8 cellular contexts compared by ENCODE assay signal in the genomic region with DNA sequence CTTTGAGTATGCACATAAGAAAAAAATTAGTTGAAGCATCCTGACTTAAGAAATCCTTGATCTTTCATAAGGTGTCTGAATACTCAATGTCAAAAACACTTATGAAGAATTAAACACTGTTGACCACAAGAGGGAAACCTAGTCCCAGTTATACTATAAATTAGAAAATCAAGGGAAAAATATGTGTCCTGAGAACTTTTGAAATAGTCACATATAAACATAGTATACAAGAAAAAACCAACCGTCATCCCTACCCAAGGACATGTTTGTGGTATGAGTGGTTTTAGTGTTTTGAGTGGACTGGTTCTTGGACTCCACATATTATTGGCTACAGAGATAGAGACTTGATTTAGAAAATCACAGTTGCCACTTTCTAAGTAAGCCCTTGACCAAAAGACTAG. TPM values are rescaled to one million over a fixed set of nuclear protein-coding genes. Genes with fewer than 3 reads are reported as not detected.
DNase-seq lines count a peak whose midpoint lies in the region; ATAC-seq and TF ChIP-seq lines count a peak whose summit lies in the region.

No MANE protein-coding gene starts in this region.

- H3K27me3 ChIP-seq in MM.1S (replicated peaks; ENCODE audit: insufficient read depth, low read length) = no peaks in the 10 kb centered on the region
- H3K27me3 ChIP-seq in naive thymus-derived CD4-positive, alpha-beta T cell (ENCODE audit: control insufficient read depth in 2 of 2, insufficient read depth in 2 of 2, low read length in 2 of 2) = peaks cover 0 to 4% of the 10 kb centered on the region in 2 donors

- H3K27ac Mint-ChIP-seq in naive thymus-derived CD4-positive, alpha-beta T cell = no peak overlapping the region
- H3K27ac Mint-ChIP-seq in activated T-helper 1 cell treated with anti-CD3 and anti-CD28 coated beads, Interleukin-12 subunit alpha, Interleukin-12 subunit beta, Interleukin-2, Interleukin-4 antibody, amounts not matched to agents 30 ng/mL and 10 ng/mL and 1 ng/mL, durations not matched to agents 14 hours and 24 hours and 36 hours = no peak overlapping the region

- H3K36me3 ChIP-seq in MM.1S (replicated peaks; ENCODE audit: insufficient read depth, low read length) = no peaks in the 10 kb centered on the region
- no peaks in the 10 kb centered on the region for H3K36me3 ChIP-seq in naive thymus-derived CD4-positive, alpha-beta T cell (ENCODE audit: control insufficient read depth in 2 of 3, insufficient read depth in 3 of 3, low read length in 3 of 3)

- no peak overlapping the region for H3K27ac ChIP-seq in MM.1S (ENCODE audit: low read length)
- no peak overlapping the region for H3K27ac ChIP-seq in naive thymus-derived CD4-positive, alpha-beta T cell (ENCODE audit: low read depth, low read length)

- peak; percentile 29 for DNase-seq in EH (ENCODE audit: low read depth)
- DNase-seq in MM.1S = peak; percentile 44
- DNase-seq in central memory CD4-positive, alpha-beta T cell = peak; percentile 18
- DNase-seq in naive thymus-derived CD4-positive, alpha-beta T cell = peak in 5 of 9 donors; percentile 16 to 47 (median 33)
- DNase-seq in activated effector memory CD4-positive, alpha-beta T cell treated with Interleukin-2 at 50 U/mL for 16 hours = no peak
- DNase-seq in activated T-helper 1 cell treated with anti-CD3 and anti-CD28 coated beads, Interleukin-12 subunit alpha, Interleukin-12 subunit beta, Interleukin-2, Interleukin-4 antibody, amounts not matched to agents 30 ng/mL and 10 ng/mL and 1 ng/mL, durations not matched to agents 14 hours and 24 hours and 36 hours (ENCODE audit: low spot score) = no peak
- no peak for DNase-seq in NCI-H146 treated with DMSO at 0.1 percent for 48 hours (lab: John Stamatoyannopoulos, UW; ENCODE audit: unreplicated experiment)

- no peaks in the 10 kb centered on the region for H3K9me3 ChIP-seq in MM.1S (replicated peaks; ENCODE audit: insufficient read depth, low read length)
- H3K9me3 ChIP-seq in naive thymus-derived CD4-positive, alpha-beta T cell (ENCODE audit: control insufficient read depth in 2 of 3, low read length in 3 of 3) = no peaks in the 10 kb centered on the region

- H3K9me3 Mint-ChIP-seq in naive thymus-derived CD4-positive, alpha-beta T cell = no peaks in the 10 kb centered on the region
- H3K9me3 Mint-ChIP-seq in activated T-helper 1 cell treated with anti-CD3 and anti-CD28 coated beads, Interleukin-12 subunit alpha, Interleukin-12 subunit beta, Interleukin-2, Interleukin-4 antibody, amounts not matched to agents 30 ng/mL and 10 ng/mL and 1 ng/mL, durations not matched to agents 14 hours and 24 hours and 36 hours = no peaks in the 10 kb centered on the region

- CTCF ChIA-PET in naive thymus-derived CD4-positive, alpha-beta T cell (lab: Charles Lee) = interaction anchor here (0.6 to 2.3 kb wide), 7 partner anchors 18 to 531 kb away, joined by 3 to 12 read pairs (median 3); no protein-coding TSS in a partner anchor

- no peaks in the 10 kb centered on the region for H4K20me1 ChIP-seq in MM.1S (ENCODE audit: insufficient read depth, low read length)

- no peak overlapping the region for H2AFZ ChIP-seq in MM.1S (ENCODE audit: low read length)

- H3K4me3 Mint-ChIP-seq in naive thymus-derived CD4-positive, alpha-beta T cell = no peak overlapping the region
- H3K4me3 Mint-ChIP-seq in activated T-helper 1 cell treated with anti-CD3 and anti-CD28 coated beads, Interleukin-12 subunit alpha, Interleukin-12 subunit beta, Interleukin-2, Interleukin-4 antibody, amounts not matched to agents 30 ng/mL and 10 ng/mL and 1 ng/mL, durations not matched to agents 14 hours and 24 hours and 36 hours = no peak overlapping the region

- ATAC-seq in naive thymus-derived CD4-positive, alpha-beta T cell = peak; percentile 52
- no peak for ATAC-seq in GM18870 (IDR thresholded peaks at IDR 0.05; ENCODE audit: unreplicated experiment)

- no peak overlapping the region for H3K9ac ChIP-seq in MM.1S (ENCODE audit: low read length)

- H3F3A ChIP-seq in MM.1S (ENCODE audit: insufficient read depth, low read length) = no peaks in the 10 kb centered on the region

- intact Hi-C loops in naive thymus-derived CD4-positive, alpha-beta T cell (cut with micrococcal nuclease) = loop anchor here (1.0 to 5.0 kb wide), 5 partner anchors 261 to 436 kb away; no protein-coding TSS in a partner anchor
- intact Hi-C loops in activated T-helper 1 cell treated with anti-CD3 and anti-CD28 coated beads, Interleukin-12 subunit alpha, Interleukin-12 subunit beta, Interleukin-2, Interleukin-4 antibody, amounts not matched to agents 30 ng/mL and 10 ng/mL and 1 ng/mL, durations not matched to agents 14 hours and 24 hours and 36 hours (cut with micrococcal nuclease) = loop anchor here (1.0 to 10.0 kb wide), 4 partner anchors 193 to 354 kb away; no protein-coding TSS in a partner anchor

- H3K4me1 Mint-ChIP-seq in naive thymus-derived CD4-positive, alpha-beta T cell = peaks cover 0 to 2% (median 0%) of the 10 kb centered on the region in 7 donors
- no peaks in the 10 kb centered on the region for H3K4me1 Mint-ChIP-seq in activated T-helper 1 cell treated with anti-CD3 and anti-CD28 coated beads, Interleukin-12 subunit alpha, Interleukin-12 subunit beta, Interleukin-2, Interleukin-4 antibody, amounts not matched to agents 30 ng/mL and 10 ng/mL and 1 ng/mL, durations not matched to agents 14 hours and 24 hours and 36 hours (ENCODE audit: low read depth)

- no peaks in the 10 kb centered on the region for H3K79me2 ChIP-seq in MM.1S (ENCODE audit: low read length)

- TF ChIP-seq CTCF in MM.1S (IDR thresholded peaks at IDR 0.05; ENCODE audit: low read length) = peak; percentile 53

- no peak overlapping the region for H3K4me3 ChIP-seq in MM.1S (ENCODE audit: low read length)
- no peak overlapping the region for H3K4me3 ChIP-seq in naive thymus-derived CD4-positive, alpha-beta T cell (ENCODE audit: low read length)

- H3K9me2 ChIP-seq in MM.1S (replicated peaks; ENCODE audit: insufficient read depth, low read length) = no peaks in the 10 kb centered on the region

- H3K36me3 Mint-ChIP-seq in naive thymus-derived CD4-positive, alpha-beta T cell = no peaks in the 10 kb centered on the region
- H3K36me3 Mint-ChIP-seq in activated T-helper 1 cell treated with anti-CD3 and anti-CD28 coated beads, Interleukin-12 subunit alpha, Interleukin-12 subunit beta, Interleukin-2, Interleukin-4 antibody, amounts not matched to agents 30 ng/mL and 10 ng/mL and 1 ng/mL, durations not matched to agents 14 hours and 24 hours and 36 hours (ENCODE audit: low read depth) = no peaks in the 10 kb centered on the region

- peaks cover 4% of the 10 kb centered on the region for H3K4me1 ChIP-seq in MM.1S (ENCODE audit: low read length)
- no peaks in the 10 kb centered on the region for H3K4me1 ChIP-seq in naive thymus-derived CD4-positive, alpha-beta T cell (ENCODE audit: control insufficient read depth in 2 of 2, insufficient read depth in 2 of 2, low read length in 2 of 2)

- peaks cover 0 to 47% (median 3%) of the 10 kb centered on the region in 5 donors for H3K27me3 Mint-ChIP-seq in naive thymus-derived CD4-positive, alpha-beta T cell
- peaks cover 31% of the 10 kb centered on the region for H3K27me3 Mint-ChIP-seq in activated T-helper 1 cell treated with anti-CD3 and anti-CD28 coated beads, Interleukin-12 subunit alpha, Interleukin-12 subunit beta, Interleukin-2, Interleukin-4 antibody, amounts not matched to agents 30 ng/mL and 10 ng/mL and 1 ng/mL, durations not matched to agents 14 hours and 24 hours and 36 hours (ENCODE audit: insufficient read depth)

- POLR2A ChIA-PET in naive thymus-derived CD4-positive, alpha-beta T cell (lab: Charles Lee) = no interaction called here

- no peak overlapping the region for H3K4me2 ChIP-seq in MM.1S (ENCODE audit: low read depth, low read length)

RNA-seq across cellular contexts. Expression of a gene that starts 7.6 kb away (rescaled TPM):
- total RNA-seq in naive thymus-derived CD4-positive, alpha-beta T cell = 100 to 1,000 TPM in 3 of 5 experiments, 10 to 100 TPM in 2; 35.4 to 679 (median 104) TPM
- polyA plus RNA-seq in naive thymus-derived CD4-positive, alpha-beta T cell = 10 to 100 TPM in 1 of 2 donors, 1 to 10 TPM in 1; 7.8 to 11.0 TPM
- 39.3 and 40.1 TPM in 2 replicates for total RNA-seq in activated T-helper 1 cell treated with anti-CD3 and anti-CD28 coated beads, Interleukin-12 subunit alpha, Interleukin-12 subunit beta, Interleukin-2, Interleukin-4 antibody, amounts not matched to agents 30 ng/mL and 10 ng/mL and 1 ng/mL, durations not matched to agents 14 hours and 24 hours and 36 hours

RNA-seq across cellular contexts. Expression of a gene that starts 25.1 kb away (rescaled TPM):
- total RNA-seq in naive thymus-derived CD4-positive, alpha-beta T cell = not detected
- not detected for polyA plus RNA-seq in naive thymus-derived CD4-positive, alpha-beta T cell
- not detected in 2 replicates for total RNA-seq in activated T-helper 1 cell treated with anti-CD3 and anti-CD28 coated beads, Interleukin-12 subunit alpha, Interleukin-12 subunit beta, Interleukin-2, Interleukin-4 antibody, amounts not matched to agents 30 ng/mL and 10 ng/mL and 1 ng/mL, durations not matched to agents 14 hours and 24 hours and 36 hours

Comparison
In these comparisons a context has a peak if more than half of its experiments do, and no peak if none do; other contexts are left out.
1. DNase-seq: peak in EH (single experiment), MM.1S (single experiment), central memory CD4-positive, alpha-beta T cell (single experiment) and naive thymus-derived CD4-positive, alpha-beta T cell (5 of 9); none in activated effector memory CD4-positive, alpha-beta T cell treated with Interleukin-2 at 50 U/mL for 16 hours (single experiment), activated T-helper 1 cell treated with anti-CD3 and anti-CD28 coated beads, Interleukin-12 subunit alpha, Interleukin-12 subunit beta, Interleukin-2, Interleukin-4 antibody, amounts not matched to agents 30 ng/mL and 10 ng/mL and 1 ng/mL, durations not matched to agents 14 hours and 24 hours and 36 hours (single experiment) and NCI-H146 treated with DMSO at 0.1 percent for 48 hours (single experiment).